In the genomic region with DNA sequence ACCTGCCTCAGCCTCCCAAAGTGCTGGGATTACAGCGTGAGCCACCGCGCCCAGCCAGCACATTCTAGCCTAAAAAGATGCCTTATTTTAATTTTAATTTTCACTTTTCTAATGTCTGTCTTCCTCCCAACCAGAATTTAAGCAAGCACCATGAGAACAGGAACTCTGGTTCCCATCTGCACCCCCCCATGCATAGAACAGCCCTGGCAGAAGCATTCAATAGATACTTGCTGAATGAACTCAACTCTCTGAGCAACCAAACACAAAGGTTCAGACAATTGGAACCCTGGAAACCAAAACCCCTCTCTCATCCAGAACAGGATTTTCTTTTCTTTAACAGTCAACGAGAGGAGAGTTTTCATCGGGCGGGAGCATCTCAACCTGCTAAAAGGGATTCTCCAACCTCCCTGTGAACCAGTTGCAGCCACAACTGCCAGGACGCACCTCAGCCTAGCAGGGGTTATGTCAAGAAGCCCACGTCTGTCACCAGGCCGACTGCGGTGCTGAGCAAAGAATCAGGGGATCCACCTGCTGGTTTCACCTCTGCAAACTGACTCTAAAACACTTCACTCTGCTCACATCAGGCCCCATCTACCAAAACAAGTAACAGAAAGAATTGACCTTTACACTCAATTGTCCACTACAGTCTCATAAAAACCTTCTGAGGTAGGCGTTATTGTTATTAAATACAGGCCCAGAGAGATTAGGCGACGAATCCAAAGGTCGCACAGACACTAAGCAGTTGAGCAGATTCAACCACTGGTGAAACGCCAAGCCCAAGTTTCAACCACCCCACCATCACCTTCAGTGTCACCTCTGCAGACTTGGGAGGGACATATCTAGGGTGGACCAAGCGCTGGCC, we compare ENCODE assay signal across 8 cellular contexts. TPM values are rescaled to one million over a fixed set of nuclear protein-coding genes. Genes with fewer than 3 reads are reported as not detected.
DNase-seq lines count a peak whose midpoint lies in the region; ATAC-seq, FAIRE-seq and TF ChIP-seq lines count a peak whose summit lies in the region.

No MANE protein-coding gene starts in this region.

- H3K79me2 ChIP-seq in HepG2 (ENCODE audit: insufficient read depth, low read length): peaks cover 49% of the 10 kb centered on the region

- BruUV-seq in HepG2 (replicated peaks; lab: Mats Ljungman, UMichigan): TSS peak; percentile 57

- TF ChIP-seq EP300 in HepG2 (IDR thresholded peaks at IDR 0.05; ENCODE audit: low read depth in 2 of 2, low read length in 2 of 2) (no peak), HepG2 (CRISPR knock-in tag; IDR thresholded peaks at IDR 0.05; ENCODE audit: borderline replicate concordance) (no peak)

- peaks cover 43% of the 10 kb centered on the region for H3K4me1 Mint-ChIP-seq in activated T-cell treated with anti-CD3 and anti-CD28 coated beads, Interleukin-2, amount 50 U/mL, for 24 hours (ENCODE audit: low read depth)
- H3K4me1 Mint-ChIP-seq in activated T-helper 17 cell treated with anti-CD3 and anti-CD28 coated beads, Interleukin-2, amount 50 U/mL, for 72 hours: peaks cover 20% of the 10 kb centered on the region

- H3K4me3 ChIP-seq in HepG2 (replicated peaks in 1 of 3; ENCODE audit: insufficient read depth in 1 of 3, low read depth in 2 of 3, low read length in 3 of 3): peak overlapping the region; percentile 66 to 79 (median 70)
- peak overlapping the region; percentile 65 to 74 for H3K4me3 ChIP-seq in tibial artery

- H3K36me3 ChIP-seq in HepG2 (replicated peaks in 1 of 2; ENCODE audit: control insufficient read depth in 1 of 2, insufficient read depth in 2 of 2, low read length in 2 of 2): peaks cover 16 to 35% of the 10 kb centered on the region in 2 experiments; a peak in 4 of 5 replicates
- H3K36me3 ChIP-seq in tibial artery: peaks cover 18 to 39% (median 21%) of the 10 kb centered on the region in 3 donors

- CTCF ChIA-PET in HepG2 (lab: Yijun Ruan, JAX; ENCODE audit: low intra/inter-chr PET ratio, low total read pairs): no interaction called here

- H3K4me2 ChIP-seq in HepG2 (ENCODE audit: low read depth, low read length): peak overlapping the region; percentile 93

- ATAC-seq in activated T-helper 17 cell treated with anti-CD3 and anti-CD28 coated beads, Interleukin-2, amount 50 U/mL, for 72 hours (replicated peaks): peak; percentile 31
- ATAC-seq in HepG2: peak; percentile 3; the same call in 2 of the 3 replicates
- ATAC-seq in GM18858 (IDR thresholded peaks at IDR 0.05; ENCODE audit: unreplicated experiment): no peak
- no peak for ATAC-seq in GM18873 (IDR thresholded peaks at IDR 0.05; ENCODE audit: low FRiP score, unreplicated experiment)

- POLR2A ChIA-PET in HepG2 (lab: Yijun Ruan, JAX): interaction anchor here (9.1 kb wide), 1 partner anchor 13 kb away, joined by 178 read pairs; no protein-coding TSS in a partner anchor

- H3K27ac ChIP-seq in HepG2 (ENCODE audit: extremely low read length, insufficient read depth, low read length) (peak overlapping the region; percentile 75), tibial artery (peak overlapping the region; percentile 21 to 61)

- H2AFZ ChIP-seq in HepG2 (ENCODE audit: low read length): no peak overlapping the region

- peak; percentile 44 for DNase-seq in activated T-cell treated with anti-CD3 and anti-CD28 coated beads, Interleukin-2, amount 50 U/mL, for 24 hours
- no peak for DNase-seq in activated T-cell treated with anti-CD3 and anti-CD28 coated beads, Interleukin-2, amount 50 U/mL, for 1 hour
- DNase-seq in HepG2 (ENCODE audit: low spot score) (no peak), tibial artery (no peak), NCI-H2029 treated with DMSO at 0.1 percent for 48 hours (lab: John Stamatoyannopoulos, UW) (no peak)

- peak; percentile 53 for FAIRE-seq in HepG2 (lab: Jason Lieb, UNC)

- H3K9me3 ChIP-seq in HepG2 (ENCODE audit: low read length) (no peaks in the 10 kb centered on the region), tibial artery (no peaks in the 10 kb centered on the region)

- H3K4me1 ChIP-seq in HepG2 (ENCODE audit: insufficient read depth, low read length) (peaks cover 76% of the 10 kb centered on the region), tibial artery (peaks cover 0 to 65% (median 53%) of the 10 kb centered on the region in 4 donors)

- H4K20me1 ChIP-seq in HepG2 (ENCODE audit: insufficient read depth, low read length): peaks cover 32% of the 10 kb centered on the region

- no peaks in the 10 kb centered on the region for H3K27me3 Mint-ChIP-seq in activated T-cell treated with anti-CD3 and anti-CD28 coated beads, Interleukin-2, amount 50 U/mL, for 24 hours
- no peaks in the 10 kb centered on the region for H3K27me3 Mint-ChIP-seq in activated T-helper 17 cell treated with anti-CD3 and anti-CD28 coated beads, Interleukin-2, amount 50 U/mL, for 72 hours

- WGBS in HepG2 (ENCODE audit: low lambda C conversion rate): 18% methylated on average over 14 of the region's 16 CpGs

- H3K27ac Mint-ChIP-seq in activated T-cell treated with anti-CD3 and anti-CD28 coated beads, Interleukin-2, amount 50 U/mL, for 24 hours: peak overlapping the region; percentile 88
- peak overlapping the region; percentile 56 for H3K27ac Mint-ChIP-seq in activated T-helper 17 cell treated with anti-CD3 and anti-CD28 coated beads, Interleukin-2, amount 50 U/mL, for 72 hours

- TF ChIP-seq RAD21 in HepG2 (CRISPR knock-in tag; IDR thresholded peaks at IDR 0.05): no peak

- peak overlapping the region; percentile 78 for H3K9ac ChIP-seq in HepG2 (ENCODE audit: insufficient read depth, low read depth, low read length)

- no peaks in the 10 kb centered on the region; a peak in 1 of 5 replicates for H3K27me3 ChIP-seq in HepG2 (ENCODE audit: control insufficient read depth in 1 of 2, insufficient read depth in 2 of 2, low read length in 2 of 2)
- H3K27me3 ChIP-seq in tibial artery: no peaks in the 10 kb centered on the region

- TF ChIP-seq POLR2A in HepG2 (IDR thresholded peaks at IDR 0.05; ENCODE audit: insufficient read depth in 1 of 2, low read depth in 2 of 2, low read length in 2 of 2): peak in 1 of 2 experiments; percentile 8; a peak in 1 of 4 replicates

- peak overlapping the region; percentile 85 for H3K4me3 Mint-ChIP-seq in activated T-cell treated with anti-CD3 and anti-CD28 coated beads, Interleukin-2, amount 50 U/mL, for 24 hours
- peak overlapping the region; percentile 80 for H3K4me3 Mint-ChIP-seq in activated T-helper 17 cell treated with anti-CD3 and anti-CD28 coated beads, Interleukin-2, amount 50 U/mL, for 72 hours

- intact Hi-C loops in HepG2 (cut with micrococcal nuclease; ENCODE audit: unreplicated experiment) (loop anchor here (5.0 kb wide), 1 partner anchor 458 kb away; no protein-coding TSS in a partner anchor), tibial artery (cut with DNase I; ENCODE audit: low total_unique reads) (no loop called here)

- no peaks in the 10 kb centered on the region for H3K9me3 Mint-ChIP-seq in activated T-cell treated with anti-CD3 and anti-CD28 coated beads, Interleukin-2, amount 50 U/mL, for 24 hours
- H3K9me3 Mint-ChIP-seq in activated T-helper 17 cell treated with anti-CD3 and anti-CD28 coated beads, Interleukin-2, amount 50 U/mL, for 72 hours: no peaks in the 10 kb centered on the region

- in situ Hi-C loops in HepG2 (cut with HindIII; ENCODE audit: extremely low pct_ligation_motif_present, low pct_unique_long_range_greater_than_20kb): no loop called here

- TF ChIP-seq CTCF in HepG2 (CRISPR knock-in tag; IDR thresholded peaks at IDR 0.05) (no peak), tibial artery (IDR thresholded peaks at IDR 0.05) (no peak)

- H3K36me3 Mint-ChIP-seq in activated T-cell treated with anti-CD3 and anti-CD28 coated beads, Interleukin-2, amount 50 U/mL, for 24 hours (ENCODE audit: low read depth): peaks cover 50% of the 10 kb centered on the region
- peaks cover 51% of the 10 kb centered on the region for H3K36me3 Mint-ChIP-seq in activated T-helper 17 cell treated with anti-CD3 and anti-CD28 coated beads, Interleukin-2, amount 50 U/mL, for 72 hours (ENCODE audit: low read depth)

RNA-seq across cellular contexts. Expression of a gene that starts 1.7 kb away (rescaled TPM):
- total RNA-seq in activated T-helper 17 cell treated with anti-CD3 and anti-CD28 coated beads, Interleukin-2, amount 50 U/mL, for 72 hours: 10 to 100 TPM; 15.6 to 32.2 TPM
- 47.7 and 76.0 TPM in 2 replicates for total RNA-seq in HepG2 (2016; rRNA removed; fragmentation: Illumina TruSeq; extraction: Trizol)
- 39.0 and 40.3 TPM in 2 replicates for total RNA-seq in HepG2 (2016; cell fraction: cytosol; rRNA removed; fragmentation: Illumina TruSeq; extraction: Trizol; ENCODE audit: low read depth)
- 45.3 and 75.8 TPM in 2 replicates for total RNA-seq in HepG2 (2016; cell fraction: insoluble cytoplasmic fraction; rRNA removed; fragmentation: Illumina TruSeq; extraction: Trizol)
- 84.9 and 91.5 TPM in 2 replicates for total RNA-seq in HepG2 (2016; cell fraction: membrane; rRNA removed; fragmentation: Illumina TruSeq; extraction: Trizol)
- total RNA-seq in HepG2 (2016; cell fraction: nucleus; rRNA removed; fragmentation: Illumina TruSeq; extraction: Trizol): 48.8 and 56.1 TPM in 2 replicates
- polyA plus RNA-seq in HepG2 (2011; rRNA removed): 141 and 163 TPM in 2 replicates
- polyA plus RNA-seq in HepG2 (2011; cell fraction: cytosol; rRNA removed): 151 and 283 TPM in 2 replicates
- 137 and 147 TPM in 2 replicates for polyA plus RNA-seq in HepG2 (2011; cell fraction: nucleus; rRNA removed)
- 61.9 and 67.1 TPM in 2 replicates for polyA plus RNA-seq in HepG2 (2012)
- polyA plus RNA-seq in HepG2 (2016; cell fraction: cytosol; fragmentation: Illumina TruSeq; extraction: Trizol; ENCODE audit: low read depth): 45.1 and 45.9 TPM in 2 replicates
- 53.5 and 55.6 TPM in 2 replicates for polyA plus RNA-seq in HepG2 (2016; cell fraction: insoluble cytoplasmic fraction; fragmentation: Illumina TruSeq; extraction: Trizol; ENCODE audit: low read depth)
- polyA plus RNA-seq in HepG2 (2016; cell fraction: membrane; fragmentation: Illumina TruSeq; extraction: Trizol; ENCODE audit: low read depth): 73.8 and 79.8 TPM in 2 replicates
- 92.2 and 94.4 TPM in 2 replicates for polyA plus RNA-seq in HepG2 (2016; cell fraction: nucleus; fragmentation: Illumina TruSeq; extraction: Trizol; ENCODE audit: insufficient read depth, low read depth)
- polyA minus RNA-seq in HepG2 (2011; rRNA and poly(A)+ RNA removed; ENCODE audit: low replicate concordance): 68.1 and 270 TPM in 2 replicates
- polyA minus RNA-seq in HepG2 (2011; cell fraction: cytosol; rRNA and poly(A)+ RNA removed): 85.2 and 94.3 TPM in 2 replicates
- polyA minus RNA-seq in HepG2 (2011; cell fraction: nucleus; rRNA and poly(A)+ RNA removed): 25.0 and 28.0 TPM in 2 replicates

RNA-seq across cellular contexts. Expression of a gene that starts 10.0 kb away (rescaled TPM):
- 10 to 100 TPM; 18.1 to 36.1 TPM for total RNA-seq in activated T-helper 17 cell treated with anti-CD3 and anti-CD28 coated beads, Interleukin-2, amount 50 U/mL, for 72 hours
- total RNA-seq in HepG2 (2016; rRNA removed; fragmentation: Illumina TruSeq; extraction: Trizol): 31.0 and 70.1 TPM in 2 replicates
- 8.1 and 9.3 TPM in 2 replicates for total RNA-seq in HepG2 (2016; cell fraction: cytosol; rRNA removed; fragmentation: Illumina TruSeq; extraction: Trizol; ENCODE audit: low read depth)
- total RNA-seq in HepG2 (2016; cell fraction: insoluble cytoplasmic fraction; rRNA removed; fragmentation: Illumina TruSeq; extraction: Trizol): 23.8 and 71.6 TPM in 2 replicates
- 22.0 and 25.0 TPM in 2 replicates for total RNA-seq in HepG2 (2016; cell fraction: membrane; rRNA removed; fragmentation: Illumina TruSeq; extraction: Trizol)
- total RNA-seq in HepG2 (2016; cell fraction: nucleus; rRNA removed; fragmentation: Illumina TruSeq; extraction: Trizol): 69.1 and 83.4 TPM in 2 replicates
- 318 and 361 TPM in 2 replicates for polyA plus RNA-seq in HepG2 (2011; rRNA removed)
- 268 and 334 TPM in 2 replicates for polyA plus RNA-seq in HepG2 (2011; cell fraction: cytosol; rRNA removed)
- polyA plus RNA-seq in HepG2 (2011; cell fraction: nucleus; rRNA removed): 289 and 340 TPM in 2 replicates
- 213 and 215 TPM in 2 replicates for polyA plus RNA-seq in HepG2 (2012)
- polyA plus RNA-seq in HepG2 (2016; cell fraction: cytosol; fragmentation: Illumina TruSeq; extraction: Trizol; ENCODE audit: low read depth): 10.1 and 11.2 TPM in 2 replicates
- polyA plus RNA-seq in HepG2 (2016; cell fraction: insoluble cytoplasmic fraction; fragmentation: Illumina TruSeq; extraction: Trizol; ENCODE audit: low read depth): 27.4 and 35.7 TPM in 2 replicates
- 15.6 and 19.4 TPM in 2 replicates for polyA plus RNA-seq in HepG2 (2016; cell fraction: membrane; fragmentation: Illumina TruSeq; extraction: Trizol; ENCODE audit: low read depth)
- polyA plus RNA-seq in HepG2 (2016; cell fraction: nucleus; fragmentation: Illumina TruSeq; extraction: Trizol; ENCODE audit: insufficient read depth, low read depth): 135 and 151 TPM in 2 replicates
- polyA minus RNA-seq in HepG2 (2011; rRNA and poly(A)+ RNA removed; ENCODE audit: low replicate concordance): 131 and 463 TPM in 2 replicates
- polyA minus RNA-seq in HepG2 (2011; cell fraction: cytosol; rRNA and poly(A)+ RNA removed): 175 and 181 TPM in 2 replicates
- polyA minus RNA-seq in HepG2 (2011; cell fraction: nucleus; rRNA and poly(A)+ RNA removed): 85.1 and 85.4 TPM in 2 replicates

RNA-seq across cellular contexts. Expression of a gene that starts 55.7 kb away (rescaled TPM):
- total RNA-seq in activated T-helper 17 cell treated with anti-CD3 and anti-CD28 coated beads, Interleukin-2, amount 50 U/mL, for 72 hours: 10 to 100 TPM; 46.5 to 70.1 TPM
- 60.9 and 76.3 TPM in 2 replicates for total RNA-seq in HepG2 (2016; rRNA removed; fragmentation: Illumina TruSeq; extraction: Trizol)
- total RNA-seq in HepG2 (2016; cell fraction: cytosol; rRNA removed; fragmentation: Illumina TruSeq; extraction: Trizol; ENCODE audit: low read depth): 7.7 and 8.0 TPM in 2 replicates
- total RNA-seq in HepG2 (2016; cell fraction: insoluble cytoplasmic fraction; rRNA removed; fragmentation: Illumina TruSeq; extraction: Trizol): 61.5 and 70.2 TPM in 2 replicates
- total RNA-seq in HepG2 (2016; cell fraction: membrane; rRNA removed; fragmentation: Illumina TruSeq; extraction: Trizol): 31.8 and 32.8 TPM in 2 replicates
- total RNA-seq in HepG2 (2016; cell fraction: nucleus; rRNA removed; fragmentation: Illumina TruSeq; extraction: Trizol): 38.7 and 39.7 TPM in 2 replicates
- polyA plus RNA-seq in HepG2 (2011; rRNA removed): 38.7 and 41.0 TPM in 2 replicates
- polyA plus RNA-seq in HepG2 (2011; cell fraction: cytosol; rRNA removed): 31.7 and 32.9 TPM in 2 replicates
- 49.1 and 52.9 TPM in 2 replicates for polyA plus RNA-seq in HepG2 (2011; cell fraction: nucleus; rRNA removed)
- polyA plus RNA-seq in HepG2 (2012): 42.4 and 55.4 TPM in 2 replicates
- polyA plus RNA-seq in HepG2 (2016; cell fraction: cytosol; fragmentation: Illumina TruSeq; extraction: Trizol; ENCODE audit: low read depth): 4.0 and 4.2 TPM in 2 replicates
- polyA plus RNA-seq in HepG2 (2016; cell fraction: insoluble cytoplasmic fraction; fragmentation: Illumina TruSeq; extraction: Trizol; ENCODE audit: low read depth): 52.2 and 60.5 TPM in 2 replicates
- 14.0 and 14.3 TPM in 2 replicates for polyA plus RNA-seq in HepG2 (2016; cell fraction: membrane; fragmentation: Illumina TruSeq; extraction: Trizol; ENCODE audit: low read depth)
- 45.1 and 48.2 TPM in 2 replicates for polyA plus RNA-seq in HepG2 (2016; cell fraction: nucleus; fragmentation: Illumina TruSeq; extraction: Trizol; ENCODE audit: insufficient read depth, low read depth)
- polyA minus RNA-seq in HepG2 (2011; rRNA and poly(A)+ RNA removed; ENCODE audit: low replicate concordance): 83.9 and 88.4 TPM in 2 replicates
- 26.6 and 33.4 TPM in 2 replicates for polyA minus RNA-seq in HepG2 (2011; cell fraction: cytosol; rRNA and poly(A)+ RNA removed)
- polyA minus RNA-seq in HepG2 (2011; cell fraction: nucleus; rRNA and poly(A)+ RNA removed): 22.5 and 40.8 TPM in 2 replicates

Comparison
In these comparisons a context has a peak if more than half of its experiments do, and no peak if none do; other contexts are left out.
1. ATAC-seq: peak in activated T-helper 17 cell treated with anti-CD3 and anti-CD28 coated beads, Interleukin-2, amount 50 U/mL, for 72 hours (single experiment) and HepG2 (single experiment); none in GM18858 (single experiment) and GM18873 (single experiment).